Comparison of ENCODE assay signal across 9 cellular contexts in the genomic region with DNA sequence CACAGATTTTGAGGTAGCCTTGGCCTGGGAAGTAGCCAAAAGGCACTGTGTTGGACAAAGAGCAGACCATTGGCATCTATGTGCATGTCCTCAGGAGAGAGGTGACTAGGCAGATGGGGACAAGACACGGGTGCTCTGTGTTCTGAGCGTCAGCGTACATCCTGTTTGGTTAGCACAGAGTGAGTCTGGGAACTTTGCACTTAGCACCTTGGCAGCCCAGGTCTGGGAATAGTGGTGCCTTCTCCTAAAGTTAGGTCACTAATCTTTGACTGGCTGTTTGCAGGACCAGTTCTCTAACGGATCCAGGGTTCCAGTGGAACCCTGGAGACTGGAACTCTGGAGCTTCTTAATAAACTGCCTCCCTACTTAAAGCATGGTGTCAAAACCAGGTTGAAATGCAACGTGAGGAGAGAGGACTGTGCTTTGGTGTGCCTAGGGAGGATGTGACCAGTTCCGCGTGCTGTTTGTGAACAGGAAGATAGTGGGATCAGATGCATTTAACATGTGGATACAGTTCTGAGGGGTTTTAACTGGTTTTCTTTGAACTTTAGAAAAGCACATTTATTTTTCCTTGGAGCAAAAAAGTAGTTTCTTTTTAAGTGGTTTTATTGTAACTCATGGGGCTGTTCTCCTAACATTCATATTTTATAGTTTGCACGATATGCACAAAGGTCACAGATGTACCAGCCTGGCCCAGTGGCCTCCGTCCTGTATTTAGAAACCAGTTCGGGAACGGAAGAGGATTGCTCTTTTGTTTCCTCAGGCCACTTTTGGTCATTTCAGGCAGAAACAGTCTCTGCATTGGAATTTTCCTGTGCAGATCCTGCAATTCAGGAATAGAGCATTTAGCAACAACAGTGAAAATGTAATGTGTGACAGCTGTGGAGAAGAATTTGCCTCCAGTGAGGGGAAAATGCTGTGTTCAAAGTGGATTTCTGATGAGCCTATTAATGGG. TPM values are rescaled to one million over a fixed set of nuclear protein-coding genes. Genes with fewer than 3 reads are reported as not detected.
DNase-seq lines count a peak whose midpoint lies in the region; ATAC-seq and TF ChIP-seq lines count a peak whose summit lies in the region.
"Had no signal": no experiment of that assay in that cellular context is flagged by ENCODE, and none has a peak within 500 bp of the region (broad histone marks: within the 10 kb centered on the region; RNA-seq: fewer than 3 reads in every experiment).

No MANE protein-coding gene starts in this region.

- peaks cover 24% of the 10 kb centered on the region for H3K36me3 Mint-ChIP-seq in activated naive CD4-positive, alpha-beta T cell treated with anti-CD3 and anti-CD28 coated beads for 36 hours (ENCODE audit: low read depth)
- peaks cover 17% of the 10 kb centered on the region for H3K36me3 Mint-ChIP-seq in activated naive CD4-positive, alpha-beta T cell treated with anti-CD3 and anti-CD28 coated beads, Interleukin-2, amount 10 ng/mL, durations not matched to agents 7 days and 5 days
- H3K36me3 Mint-ChIP-seq in natural killer cell, result peaks cover 12% of the 10 kb centered on the region

- no peak for TF ChIP-seq EP300 in esophagus muscularis mucosa (IDR thresholded peaks at IDR 0.05)

- H3K4me1 Mint-ChIP-seq in activated naive CD4-positive, alpha-beta T cell treated with anti-CD3 and anti-CD28 coated beads for 36 hours (ENCODE audit: low read depth), result peaks cover 39% of the 10 kb centered on the region
- peaks cover 36% of the 10 kb centered on the region for H3K4me1 Mint-ChIP-seq in activated naive CD4-positive, alpha-beta T cell treated with anti-CD3 and anti-CD28 coated beads, Interleukin-2, amount 10 ng/mL, durations not matched to agents 7 days and 5 days
- peaks cover 81 to 84% of the 10 kb centered on the region in 2 donors for H3K4me1 Mint-ChIP-seq in natural killer cell

- 62% methylated on average over 11 of the region's 11 CpGs for WGBS in esophagus muscularis mucosa

- H3K27me3 ChIP-seq in esophagus muscularis mucosa (no peaks in the 10 kb centered on the region), vagina (no peaks in the 10 kb centered on the region)

- DNase-seq in activated naive CD4-positive, alpha-beta T cell treated with anti-CD3 and anti-CD28 coated beads for 36 hours, result peak; percentile 39
- no peak for DNase-seq in activated naive CD4-positive, alpha-beta T cell treated with anti-CD3 and anti-CD28 coated beads, Interleukin-2, amount 10 ng/mL, durations not matched to agents 7 days and 5 days
- DNase-seq in esophagus muscularis mucosa (ENCODE audit: extremely low spot score) (no peak), natural killer cell (peak; percentile 41), vagina (ENCODE audit: extremely low spot score in 2 of 2) (no peak), NCI-H774 (lab: John Stamatoyannopoulos, UW) (no peak), NCI-H1092 treated with DMSO at 0.1 percent for 48 hours (lab: John Stamatoyannopoulos, UW) (no peak), NCI-H1694 treated with DMSO at 0.1 percent for 48 hours (lab: John Stamatoyannopoulos, UW) (no peak)
- DNase-seq: NCI-H2227 treated with DMSO at 0.1 percent for 48 hours had no signal

- CTCF ChIA-PET in activated naive CD4-positive, alpha-beta T cell treated with anti-CD3 and anti-CD28 coated beads for 36 hours (lab: Charles Lee), result interaction anchor here (0.9 to 1.0 kb wide), 2 partner anchors 7 to 79 kb away, joined by 3 read pairs; no protein-coding TSS in a partner anchor
- CTCF ChIA-PET in activated naive CD4-positive, alpha-beta T cell treated with anti-CD3 and anti-CD28 coated beads, Interleukin-2, amount 10 ng/mL, durations not matched to agents 7 days and 5 days (lab: Charles Lee), result interaction anchor here (1.0 kb wide), 1 partner anchor 34 kb away, joined by 5 read pairs; no protein-coding TSS in a partner anchor

- intact Hi-C loops in activated naive CD4-positive, alpha-beta T cell treated with anti-CD3 and anti-CD28 coated beads for 36 hours (cut with micrococcal nuclease), result no loop called here
- intact Hi-C loops in esophagus muscularis mucosa (cut with DNase I), result no loop called here
- intact Hi-C loops in natural killer cell (cut with micrococcal nuclease), result no loop called here
- intact Hi-C loops in vagina (cut with DNase I), result no loop called here

- H3K4me3 Mint-ChIP-seq in activated naive CD4-positive, alpha-beta T cell treated with anti-CD3 and anti-CD28 coated beads for 36 hours, result no peak overlapping the region
- H3K4me3 Mint-ChIP-seq in activated naive CD4-positive, alpha-beta T cell treated with anti-CD3 and anti-CD28 coated beads, Interleukin-2, amount 10 ng/mL, durations not matched to agents 7 days and 5 days, result no peak overlapping the region
- H3K4me3 Mint-ChIP-seq in natural killer cell, result peak overlapping the region; percentile 78

- no peaks in the 10 kb centered on the region for H3K9me3 Mint-ChIP-seq in activated naive CD4-positive, alpha-beta T cell treated with anti-CD3 and anti-CD28 coated beads for 36 hours
- no peaks in the 10 kb centered on the region for H3K9me3 Mint-ChIP-seq in activated naive CD4-positive, alpha-beta T cell treated with anti-CD3 and anti-CD28 coated beads, Interleukin-2, amount 10 ng/mL, durations not matched to agents 7 days and 5 days
- H3K9me3 Mint-ChIP-seq in natural killer cell, result peaks cover 2% of the 10 kb centered on the region in 2 donors

- peaks cover 80 to 97% (median 92%) of the 10 kb centered on the region in 4 donors for H3K4me1 ChIP-seq in esophagus muscularis mucosa
- peaks cover 68% of the 10 kb centered on the region for H3K4me1 ChIP-seq in vagina

- ATAC-seq in natural killer cell, result peak; percentile 63 to 77 (median 75)

- H3K27ac Mint-ChIP-seq in activated naive CD4-positive, alpha-beta T cell treated with anti-CD3 and anti-CD28 coated beads for 36 hours, result no peak overlapping the region
- no peak overlapping the region for H3K27ac Mint-ChIP-seq in activated naive CD4-positive, alpha-beta T cell treated with anti-CD3 and anti-CD28 coated beads, Interleukin-2, amount 10 ng/mL, durations not matched to agents 7 days and 5 days
- peak overlapping the region in 1 of 2 donors; percentile 95 for H3K27ac Mint-ChIP-seq in natural killer cell

- no peak for TF ChIP-seq POLR2A in esophagus muscularis mucosa (IDR thresholded peaks at IDR 0.05; ENCODE audit: low read depth)
- no peak for TF ChIP-seq POLR2A in vagina (IDR thresholded peaks at IDR 0.05)

- H3K4me3 ChIP-seq in esophagus muscularis mucosa (no peak overlapping the region), vagina (no peak overlapping the region)

- TF ChIP-seq CTCF in esophagus muscularis mucosa (IDR thresholded peaks at IDR 0.05) (no peak), natural killer cell (IDR thresholded peaks at IDR 0.05) (no peak), vagina (IDR thresholded peaks at IDR 0.05) (no peak)

- H3K36me3 ChIP-seq in esophagus muscularis mucosa (peaks cover 0 to 18% (median 0%) of the 10 kb centered on the region in 4 donors), vagina (no peaks in the 10 kb centered on the region)

- peak overlapping the region; percentile 62 to 69 (median 68) for H3K27ac ChIP-seq in esophagus muscularis mucosa (replicated peaks in 1 of 4)
- H3K27ac ChIP-seq in vagina, result peak overlapping the region; percentile 80

- H3K9me3 ChIP-seq in esophagus muscularis mucosa (no peaks in the 10 kb centered on the region), vagina (no peaks in the 10 kb centered on the region)

- no peaks in the 10 kb centered on the region for H3K27me3 Mint-ChIP-seq in activated naive CD4-positive, alpha-beta T cell treated with anti-CD3 and anti-CD28 coated beads for 36 hours (ENCODE audit: low read depth)
- no peaks in the 10 kb centered on the region for H3K27me3 Mint-ChIP-seq in activated naive CD4-positive, alpha-beta T cell treated with anti-CD3 and anti-CD28 coated beads, Interleukin-2, amount 10 ng/mL, durations not matched to agents 7 days and 5 days
- no peaks in the 10 kb centered on the region for H3K27me3 Mint-ChIP-seq in natural killer cell (ENCODE audit: low read depth in 2 of 2)

RNA-seq across cellular contexts. Expression of gene ABHD2, which starts 48.8 kb away (rescaled TPM):
- 10 to 100 TPM; 57.2 to 64.9 TPM for total RNA-seq in activated naive CD4-positive, alpha-beta T cell treated with anti-CD3 and anti-CD28 coated beads for 36 hours
- total RNA-seq in esophagus muscularis mucosa (10 to 100 TPM; 49.8 to 82.3 (median 72.1) TPM), natural killer cell (100 to 1,000 TPM; 187 to 236 (median 191) TPM), vagina (33.6 TPM)

Comparison
In these comparisons a context has a peak if more than half of its experiments do, and no peak if none do; other contexts are left out.
1. DNase-seq: peak in activated naive CD4-positive, alpha-beta T cell treated with anti-CD3 and anti-CD28 coated beads for 36 hours (single experiment) and natural killer cell (single experiment); none in activated naive CD4-positive, alpha-beta T cell treated with anti-CD3 and anti-CD28 coated beads, Interleukin-2, amount 10 ng/mL, durations not matched to agents 7 days and 5 days (single experiment), esophagus muscularis mucosa (single experiment), vagina (0 of 2), NCI-H774 (single experiment), NCI-H1092 treated with DMSO at 0.1 percent for 48 hours (single experiment) and NCI-H1694 treated with DMSO at 0.1 percent for 48 hours (single experiment).